8 cellular contexts compared by ENCODE assay signal in genomic region chr1:26161408-26162219, GRCh38. TPM values are rescaled to one million over a fixed set of nuclear protein-coding genes. Genes with fewer than 3 reads are reported as not detected.
DNase-seq lines count a peak whose midpoint lies in the region; ATAC-seq, FAIRE-seq and TF ChIP-seq lines count a peak whose summit lies in the region.

No MANE protein-coding gene starts in this region.

- intact Hi-C loops in activated CD4-positive, alpha-beta T cell treated with anti-CD3 and anti-CD28 coated beads for 36 hours (cut with DNase I, micrococcal nuclease) = loop anchor here in 1 of 2 experiments (2.0 kb wide), 1 partner anchor 159 kb away; no protein-coding TSS in a partner anchor

- peaks cover 0 to 4% (median 0%) of the 10 kb centered on the region in 5 donors for H3K9me3 Mint-ChIP-seq in CD8-positive, alpha-beta memory T cell
- no peaks in the 10 kb centered on the region for H3K9me3 Mint-ChIP-seq in activated CD4-positive, alpha-beta T cell treated with anti-CD3 and anti-CD28 coated beads for 36 hours (ENCODE audit: low read depth)

- no peak overlapping the region for H2AK5ac ChIP-seq in H1 (ENCODE audit: low read depth, low read length)

- peak overlapping the region; percentile 74 for H4K8ac ChIP-seq in H1 (ENCODE audit: extremely low read depth, insufficient read depth, low read length)

- H3K56ac ChIP-seq in H1 (replicated peaks; ENCODE audit: insufficient read length, low read depth, low read length) = no peak overlapping the region

- FAIRE-seq in H1 (lab: Jason Lieb, UNC) = no peak

- peak overlapping the region; percentile 16 for H3K27ac ChIP-seq in CD8-positive, alpha-beta memory T cell (ENCODE audit: low read depth, low read length)
- H3K27ac ChIP-seq in H1 (ENCODE audit: low read depth, low read length) = no peak overlapping the region

- TF ChIP-seq RAD21 in H1 (IDR thresholded peaks at IDR 0.05 in 1 of 2, conservative IDR thresholded peaks at IDR 0.05 in 1 of 2; ENCODE audit: low read depth in 2 of 2, low read length in 2 of 2) = no peak

- H3K36me3 ChIP-seq in CD8-positive, alpha-beta memory T cell (ENCODE audit: insufficient read depth, low read length) = no peaks in the 10 kb centered on the region
- no peaks in the 10 kb centered on the region for H3K36me3 ChIP-seq in H1 (ENCODE audit: control insufficient read depth in 2 of 4, insufficient read depth in 4 of 4, low read length in 3 of 4)

- H3K4me2 ChIP-seq in H1 (ENCODE audit: insufficient read depth in 1 of 2, low read depth in 2 of 2, low read length in 2 of 2) = peak overlapping the region; percentile 44 to 95

- H4K91ac ChIP-seq in H1 (replicated peaks; ENCODE audit: insufficient read length, low read length) = peak overlapping the region; percentile 47

- peak overlapping the region; percentile 60; the same call in 1 of the 2 replicates for H2AFZ ChIP-seq in H1 (ENCODE audit: low read length)

- peaks cover 9% of the 10 kb centered on the region; the same call in 1 of the 2 replicates for H3K23me2 ChIP-seq in H1 (ENCODE audit: low read depth, low read length)

- H3K4me3 ChIP-seq in CD8-positive, alpha-beta memory T cell (ENCODE audit: low read length) = peak overlapping the region; percentile 26
- peak overlapping the region; percentile 11 to 66 (median 48) for H3K4me3 ChIP-seq in H1 (ENCODE audit: extremely low read depth in 1 of 4, insufficient read depth in 2 of 4, low read depth in 3 of 4, low read length in 4 of 4)

- no peak overlapping the region for H2BK120ac ChIP-seq in H1 (replicated peaks; ENCODE audit: low read depth, low read length)

- H3K79me1 ChIP-seq in H1 (ENCODE audit: low read depth, low read length) = no peaks in the 10 kb centered on the region

- H2BK20ac ChIP-seq in H1 (ENCODE audit: low read length) = no peak overlapping the region

- POLR2A ChIA-PET in CD8-positive, alpha-beta memory T cell (lab: Charles Lee) = no interaction called here
- POLR2A ChIA-PET in activated CD4-positive, alpha-beta T cell treated with anti-CD3 and anti-CD28 coated beads for 36 hours (lab: Charles Lee) = interaction anchor here (0.6 kb wide), 1 partner anchor 35 kb away, joined by 4 read pairs; no protein-coding TSS in a partner anchor
- POLR2A ChIA-PET in H1 (lab: Charles Lee; ENCODE audit: partially characterized antibody) = interaction anchor here (0.7 to 2.4 kb wide), 4 partner anchors 8 to 64 kb away, joined by 3 to 5 read pairs (median 3); partner anchors contain the start of gene ZNF593

- peaks cover 43 to 46% of the 10 kb centered on the region in 2 donors for H3K27me3 Mint-ChIP-seq in CD8-positive, alpha-beta memory T cell
- peaks cover 15% of the 10 kb centered on the region for H3K27me3 Mint-ChIP-seq in activated CD4-positive, alpha-beta T cell treated with anti-CD3 and anti-CD28 coated beads for 36 hours

- peaks cover 13% of the 10 kb centered on the region for H3K27me3 ChIP-seq in CD8-positive, alpha-beta memory T cell (ENCODE audit: insufficient read depth, low read length, poor library complexity, severe bottlenecking)
- peaks cover 35 to 78% (median 71%) of the 10 kb centered on the region in 4 experiments for H3K27me3 ChIP-seq in H1 (replicated peaks in 1 of 4; ENCODE audit: control insufficient read depth in 3 of 4, extremely low read depth in 1 of 4, insufficient read depth in 3 of 4, low read length in 3 of 4)

- peak overlapping the region; percentile 84; the same call in 1 of the 2 replicates for H2BK12ac ChIP-seq in H1 (ENCODE audit: low read depth, low read length)

- H3K4me1 Mint-ChIP-seq in CD8-positive, alpha-beta memory T cell = peaks cover 11 to 23% (median 13%) of the 10 kb centered on the region in 3 donors
- peaks cover 10% of the 10 kb centered on the region for H3K4me1 Mint-ChIP-seq in activated CD4-positive, alpha-beta T cell treated with anti-CD3 and anti-CD28 coated beads for 36 hours

- TF ChIP-seq POLR2A in H1 (IDR thresholded peaks at IDR 0.05; ENCODE audit: control extremely low read depth in 1 of 2, low read depth in 2 of 2, low read length in 2 of 2) = 0 out of 3 replicates have a peak, but pooled peaks of 1 of the 2 experiments have one; percentile 40

- 2% methylated on average over 91 of the region's 98 CpGs; no CpG with 5 or more reads in 1 of the 2 experiments for WGBS in H1 (ENCODE audit: extremely low coverage in 1 of 2, insufficient coverage in 1 of 2, insufficient read length in 1 of 2, insufficient replicate concordance in 2 of 2, low coverage in 1 of 2, low lambda C conversion rate in 2 of 2, missing lambda C conversion rate in 1 of 2), 2 experiments

- no peak overlapping the region for H3K27ac Mint-ChIP-seq in CD8-positive, alpha-beta memory T cell
- H3K27ac Mint-ChIP-seq in activated CD4-positive, alpha-beta T cell treated with anti-CD3 and anti-CD28 coated beads for 36 hours = no peak overlapping the region

- DNase-seq in CD8-positive, alpha-beta memory T cell = peak in 2 of 5 donors; percentile 35 to 57
- DNase-seq in Kasumi-1 (lab: John Stamatoyannopoulos, UW) (peak; percentile 44 to 57), H1 (ENCODE audit: low read depth in 1 of 2, low spot score in 2 of 2) (peak in 1 of 2 experiments; percentile 84), lung microvascular endothelial cell (ENCODE audit: low read depth in 2 of 2) (peak; percentile 62 to 69), NCI-H2107 (lab: John Stamatoyannopoulos, UW) (no peak)
- peak; percentile 67 for DNase-seq in activated CD4-positive, alpha-beta T cell treated with anti-CD3 and anti-CD28 coated beads for 36 hours
- DNase-seq in stimulated activated CD8-positive, alpha-beta memory T cell treated with anti-CD3 and anti-CD28 coated beads, Interleukin-4, amount 100 ng/mL, for 48 hours = peak; percentile 60

- H3K23ac ChIP-seq in H1 (ENCODE audit: insufficient read length) = no peak overlapping the region

- peaks cover 16% of the 10 kb centered on the region for H3K4me1 ChIP-seq in CD8-positive, alpha-beta memory T cell (ENCODE audit: insufficient read depth, low read length)
- H3K4me1 ChIP-seq in H1 (replicated peaks in 1 of 4; ENCODE audit: control insufficient read depth in 3 of 4, insufficient read depth in 4 of 4, low read length in 3 of 4) = peaks cover 10 to 47% (median 21%) of the 10 kb centered on the region in 4 experiments

- H4K5ac ChIP-seq in H1 (ENCODE audit: insufficient read length, low read depth, low read length) = no peak overlapping the region

- H3K18ac ChIP-seq in H1 (ENCODE audit: extremely low read depth, low read length) = peak overlapping the region; percentile 60

- H3K4ac ChIP-seq in H1 (replicated peaks; ENCODE audit: insufficient read length, low read depth, low read length) = no peak overlapping the region

- ATAC-seq in activated CD4-positive, alpha-beta T cell treated with anti-CD3 and anti-CD28 coated beads for 36 hours = peak; percentile 47
- no peak for ATAC-seq in GM21529 (IDR thresholded peaks at IDR 0.05; ENCODE audit: unreplicated experiment)

- H3K36me3 Mint-ChIP-seq in CD8-positive, alpha-beta memory T cell = no peaks in the 10 kb centered on the region
- H3K36me3 Mint-ChIP-seq in activated CD4-positive, alpha-beta T cell treated with anti-CD3 and anti-CD28 coated beads for 36 hours (ENCODE audit: low read depth) = no peaks in the 10 kb centered on the region

- peak overlapping the region in 2 of 4 experiments; percentile 54 to 66; a peak in 4 of 7 replicates for H3K9ac ChIP-seq in H1 (replicated peaks in 1 of 4; ENCODE audit: extremely low read depth in 1 of 4, low read depth in 3 of 4, low read length in 3 of 4)

- peaks cover 3 to 5% of the 10 kb centered on the region in 2 experiments for H4K20me1 ChIP-seq in H1 (replicated peaks in 1 of 2; ENCODE audit: control insufficient read depth in 1 of 2, insufficient read depth in 2 of 2, low read length in 2 of 2)

- no peak overlapping the region for H2BK5ac ChIP-seq in H1 (ENCODE audit: low read depth, low read length)

- CTCF ChIA-PET in CD8-positive, alpha-beta memory T cell (lab: Charles Lee) = interaction anchor here (1.0 kb wide), 1 partner anchor 266 kb away, joined by 4 read pairs; no protein-coding TSS in a partner anchor
- CTCF ChIA-PET in activated CD4-positive, alpha-beta T cell treated with anti-CD3 and anti-CD28 coated beads for 36 hours (lab: Charles Lee) = interaction anchor here (0.6 to 3.0 kb wide), 7 partner anchors 8 to 256 kb away, joined by 3 to 10 read pairs (median 3); partner anchors contain the start of genes ZNF593 and ZNF593OS
- CTCF ChIA-PET in H1 (lab: Charles Lee; ENCODE audit: partially characterized antibody) = interaction anchor here (1.0 to 4.0 kb wide), 8 partner anchors 14 to 126 kb away, joined by 3 to 18 read pairs (median 4); partner anchors contain the start of gene CEP85

- no peak overlapping the region for H3K14ac ChIP-seq in H1 (ENCODE audit: insufficient read length)

- H3K4me3 Mint-ChIP-seq in CD8-positive, alpha-beta memory T cell = peak overlapping the region in 3 of 7 donors; percentile 43 to 62 (median 44)
- H3K4me3 Mint-ChIP-seq in activated CD4-positive, alpha-beta T cell treated with anti-CD3 and anti-CD28 coated beads for 36 hours = peak overlapping the region; percentile 39

- no peaks in the 10 kb centered on the region for H3K79me2 ChIP-seq in H1 (ENCODE audit: control insufficient read depth in 1 of 2, insufficient read depth in 2 of 2, low read length in 2 of 2)

- no peak for TF ChIP-seq EP300 in H1 (IDR thresholded peaks at IDR 0.05; ENCODE audit: borderline replicate concordance in 1 of 2, low read depth in 2 of 2, low read length in 2 of 2)

- no peaks in the 10 kb centered on the region for H3K9me3 ChIP-seq in CD8-positive, alpha-beta memory T cell (ENCODE audit: low read length)
- H3K9me3 ChIP-seq in H1 (ENCODE audit: insufficient read depth in 2 of 2, low read depth in 1 of 2, low read length in 1 of 2) = no peaks in the 10 kb centered on the region

- TF ChIP-seq CTCF in H1 (IDR thresholded peaks at IDR 0.05; ENCODE audit: control extremely low read depth in 1 of 3, insufficient read depth in 1 of 3, low read depth in 1 of 3, low read length in 3 of 3) = 0 out of 4 replicates have a peak, but pooled peaks of 1 of the 3 experiments have one; percentile 2

- peak overlapping the region; percentile 72; the same call in 1 of the 2 replicates for H2BK15ac ChIP-seq in H1 (ENCODE audit: low read length)

RNA-seq across cellular contexts. Expression of gene FAM110D, which starts 2.7 kb away (rescaled TPM):
- total RNA-seq in CD8-positive, alpha-beta memory T cell = not detected
- not detected for polyA plus RNA-seq in CD8-positive, alpha-beta memory T cell
- total RNA-seq in activated CD4-positive, alpha-beta T cell treated with anti-CD3 and anti-CD28 coated beads for 36 hours = not detected
- 0.46 and 0.48 TPM in 2 replicates for total RNA-seq in H1 (2021; fragmentation: NEBNext Ultra II Directional; extraction: Animal tissue kit (Norgen Biotek cat#: 25700))
- polyA plus RNA-seq in H1 (2011; rRNA removed) = 0.20 and 0.21 TPM in 2 replicates
- polyA plus RNA-seq in H1 (2011; cell fraction: cytosol; rRNA removed) = 0.28 TPM
- 0.14 TPM for polyA plus RNA-seq in H1 (2011; cell fraction: nucleus; rRNA removed)
- 0.23 to 0.47 TPM (median 0.36 TPM) in 4 replicates for polyA plus RNA-seq in H1 (2012, experiment 1 of 2)
- polyA plus RNA-seq in H1 (2012, experiment 2 of 2) = 0.31 TPM
- polyA plus RNA-seq in H1 (2013, experiment 1 of 2) = 0.34 TPM
- 0.35 TPM for polyA plus RNA-seq in H1 (2013, experiment 2 of 2)
- polyA minus RNA-seq in H1 (2011; rRNA and poly(A)+ RNA removed) = 0.13 TPM in 1 of 2 replicates, not detected in the other
- polyA minus RNA-seq in H1 (2011; cell fraction: cytosol; rRNA and poly(A)+ RNA removed) = not detected
- polyA minus RNA-seq in H1 (2011; cell fraction: nucleus; rRNA and poly(A)+ RNA removed) = 0.20 TPM
- 4.8 and 6.0 TPM in 2 replicates for total RNA-seq in lung microvascular endothelial cell

RNA-seq across cellular contexts. Expression of gene C1orf232, which starts 7.1 kb away (rescaled TPM):
- total RNA-seq in CD8-positive, alpha-beta memory T cell = not detected
- polyA plus RNA-seq in CD8-positive, alpha-beta memory T cell = not detected
- total RNA-seq in activated CD4-positive, alpha-beta T cell treated with anti-CD3 and anti-CD28 coated beads for 36 hours = not detected
- not detected in 2 replicates for total RNA-seq in H1 (2021; fragmentation: NEBNext Ultra II Directional; extraction: Animal tissue kit (Norgen Biotek cat#: 25700))
- polyA plus RNA-seq in H1 (2011; rRNA removed) = not detected in 2 replicates
- not detected for polyA plus RNA-seq in H1 (2011; cell fraction: cytosol; rRNA removed)
- polyA plus RNA-seq in H1 (2011; cell fraction: nucleus; rRNA removed) = not detected
- not detected in 4 replicates for polyA plus RNA-seq in H1 (2012, experiment 1 of 2)
- not detected for polyA plus RNA-seq in H1 (2012, experiment 2 of 2)
- not detected for polyA plus RNA-seq in H1 (2013, experiment 1 of 2)
- not detected for polyA plus RNA-seq in H1 (2013, experiment 2 of 2)
- polyA minus RNA-seq in H1 (2011; rRNA and poly(A)+ RNA removed) = not detected in 2 replicates
- not detected for polyA minus RNA-seq in H1 (2011; cell fraction: cytosol; rRNA and poly(A)+ RNA removed)
- polyA minus RNA-seq in H1 (2011; cell fraction: nucleus; rRNA and poly(A)+ RNA removed) = not detected
- total RNA-seq in lung microvascular endothelial cell = not detected in 2 replicates

RNA-seq across cellular contexts. Expression of gene ZNF593, which starts 8.1 kb away (rescaled TPM):
- total RNA-seq in CD8-positive, alpha-beta memory T cell = 10 to 100 TPM; 86.4 to 87.9 TPM
- polyA plus RNA-seq in CD8-positive, alpha-beta memory T cell = 26.2 TPM
- total RNA-seq in activated CD4-positive, alpha-beta T cell treated with anti-CD3 and anti-CD28 coated beads for 36 hours = 10 to 100 TPM; 44.6 to 56.3 TPM
- total RNA-seq in H1 (2021; fragmentation: NEBNext Ultra II Directional; extraction: Animal tissue kit (Norgen Biotek cat#: 25700)) = 38.2 and 40.2 TPM in 2 replicates
- polyA plus RNA-seq in H1 (2011; rRNA removed) = 68.0 and 112 TPM in 2 replicates
- 65.2 TPM for polyA plus RNA-seq in H1 (2011; cell fraction: cytosol; rRNA removed)
- polyA plus RNA-seq in H1 (2011; cell fraction: nucleus; rRNA removed) = 68.8 TPM
- 30.0 to 45.2 TPM (median 40.4 TPM) in 4 replicates for polyA plus RNA-seq in H1 (2012, experiment 1 of 2)
- polyA plus RNA-seq in H1 (2012, experiment 2 of 2) = 44.4 TPM
- 43.1 TPM for polyA plus RNA-seq in H1 (2013, experiment 1 of 2)
- 43.4 TPM for polyA plus RNA-seq in H1 (2013, experiment 2 of 2)
- 3.6 and 9.2 TPM in 2 replicates for polyA minus RNA-seq in H1 (2011; rRNA and poly(A)+ RNA removed)
- polyA minus RNA-seq in H1 (2011; cell fraction: cytosol; rRNA and poly(A)+ RNA removed) = 21.4 TPM
- 19.9 TPM for polyA minus RNA-seq in H1 (2011; cell fraction: nucleus; rRNA and poly(A)+ RNA removed)
- 28.8 and 29.2 TPM in 2 replicates for total RNA-seq in lung microvascular endothelial cell

RNA-seq across cellular contexts. Expression of gene ZNF593OS, which starts 10.0 kb away (rescaled TPM):
- not detected for total RNA-seq in CD8-positive, alpha-beta memory T cell
- polyA plus RNA-seq in CD8-positive, alpha-beta memory T cell = 0.85 TPM
- not detected for total RNA-seq in activated CD4-positive, alpha-beta T cell treated with anti-CD3 and anti-CD28 coated beads for 36 hours
- not detected in 2 replicates for total RNA-seq in H1 (2021; fragmentation: NEBNext Ultra II Directional; extraction: Animal tissue kit (Norgen Biotek cat#: 25700))
- not detected in 2 replicates for polyA plus RNA-seq in H1 (2011; rRNA removed)
- not detected for polyA plus RNA-seq in H1 (2011; cell fraction: cytosol; rRNA removed)
- not detected for polyA plus RNA-seq in H1 (2011; cell fraction: nucleus; rRNA removed)
- 1.1 to 1.8 TPM (median 1.5 TPM) in 4 replicates for polyA plus RNA-seq in H1 (2012, experiment 1 of 2)
- polyA plus RNA-seq in H1 (2012, experiment 2 of 2) = 1.3 TPM
- polyA plus RNA-seq in H1 (2013, experiment 1 of 2) = 0.06 TPM
- not detected for polyA plus RNA-seq in H1 (2013, experiment 2 of 2)
- not detected in 2 replicates for polyA minus RNA-seq in H1 (2011; rRNA and poly(A)+ RNA removed)
- polyA minus RNA-seq in H1 (2011; cell fraction: cytosol; rRNA and poly(A)+ RNA removed) = not detected
- not detected for polyA minus RNA-seq in H1 (2011; cell fraction: nucleus; rRNA and poly(A)+ RNA removed)
- not detected in 2 replicates for total RNA-seq in lung microvascular endothelial cell

RNA-seq across cellular contexts. Expression of gene CNKSR1, which starts 15.7 kb away (rescaled TPM):
- under 1 TPM; 0.37 to 0.86 TPM for total RNA-seq in CD8-positive, alpha-beta memory T cell
- not detected for polyA plus RNA-seq in CD8-positive, alpha-beta memory T cell
- total RNA-seq in activated CD4-positive, alpha-beta T cell treated with anti-CD3 and anti-CD28 coated beads for 36 hours = 1 to 10 TPM; 3.0 to 3.2 TPM
- total RNA-seq in H1 (2021; fragmentation: NEBNext Ultra II Directional; extraction: Animal tissue kit (Norgen Biotek cat#: 25700)) = 13.0 and 14.5 TPM in 2 replicates
- polyA plus RNA-seq in H1 (2011; rRNA removed) = 13.9 and 20.9 TPM in 2 replicates
- polyA plus RNA-seq in H1 (2011; cell fraction: cytosol; rRNA removed) = 13.7 TPM
- polyA plus RNA-seq in H1 (2011; cell fraction: nucleus; rRNA removed) = 51.9 TPM
- 15.3 to 22.8 TPM (median 18.2 TPM) in 4 replicates for polyA plus RNA-seq in H1 (2012, experiment 1 of 2)
- 19.1 TPM for polyA plus RNA-seq in H1 (2012, experiment 2 of 2)
- polyA plus RNA-seq in H1 (2013, experiment 1 of 2) = 8.6 TPM
- polyA plus RNA-seq in H1 (2013, experiment 2 of 2) = 6.8 TPM
- polyA minus RNA-seq in H1 (2011; rRNA and poly(A)+ RNA removed) = 10.4 and 12.2 TPM in 2 replicates
- polyA minus RNA-seq in H1 (2011; cell fraction: cytosol; rRNA and poly(A)+ RNA removed) = 9.7 TPM
- polyA minus RNA-seq in H1 (2011; cell fraction: nucleus; rRNA and poly(A)+ RNA removed) = 19.8 TPM
- not detected in 2 replicates for total RNA-seq in lung microvascular endothelial cell
